Comparison of ENCODE assay signal across 1 cellular context in genomic region chr18:32420084-32420483, GRCh38.
TF ChIP-seq lines count a peak whose summit lies in the region.

No MANE protein-coding gene starts in this region.

TF ChIP-seq in endothelial cell of umbilical vein, 7 proteins besides CTCF, POLR2A, EP300 and RAD21:
- TF ChIP-seq EZH2 (IDR thresholded peaks at IDR 0.05; ENCODE audit: borderline replicate concordance, low read depth, low read length, severe bottlenecking) (no peak), GATA2 (IDR thresholded peaks at IDR 0.05; ENCODE audit: insufficient read depth, insufficient read length, low read depth, low read length) (no peak), JUN (IDR thresholded peaks at IDR 0.05; ENCODE audit: borderline replicate concordance, insufficient read depth, insufficient read length, low read depth) (no peak), POLR2AphosphoS5 (IDR thresholded peaks at IDR 0.05; ENCODE audit: insufficient read depth, low read depth, low read length) (no peak), FOS (IDR thresholded peaks at IDR 0.05; ENCODE audit: borderline replicate concordance, insufficient read depth, low read length) (no peak)
- TF ChIP-seq, protein P1, sequence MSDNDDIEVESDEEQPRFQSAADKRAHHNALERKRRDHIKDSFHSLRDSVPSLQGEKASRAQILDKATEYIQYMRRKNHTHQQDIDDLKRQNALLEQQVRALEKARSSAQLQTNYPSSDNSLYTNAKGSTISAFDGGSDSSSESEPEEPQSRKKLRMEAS (IDR thresholded peaks at IDR 0.05; ENCODE audit: insufficient read depth, insufficient read length) = no peak
